ENCODE assay signal across 8 cellular contexts in the genomic region with DNA sequence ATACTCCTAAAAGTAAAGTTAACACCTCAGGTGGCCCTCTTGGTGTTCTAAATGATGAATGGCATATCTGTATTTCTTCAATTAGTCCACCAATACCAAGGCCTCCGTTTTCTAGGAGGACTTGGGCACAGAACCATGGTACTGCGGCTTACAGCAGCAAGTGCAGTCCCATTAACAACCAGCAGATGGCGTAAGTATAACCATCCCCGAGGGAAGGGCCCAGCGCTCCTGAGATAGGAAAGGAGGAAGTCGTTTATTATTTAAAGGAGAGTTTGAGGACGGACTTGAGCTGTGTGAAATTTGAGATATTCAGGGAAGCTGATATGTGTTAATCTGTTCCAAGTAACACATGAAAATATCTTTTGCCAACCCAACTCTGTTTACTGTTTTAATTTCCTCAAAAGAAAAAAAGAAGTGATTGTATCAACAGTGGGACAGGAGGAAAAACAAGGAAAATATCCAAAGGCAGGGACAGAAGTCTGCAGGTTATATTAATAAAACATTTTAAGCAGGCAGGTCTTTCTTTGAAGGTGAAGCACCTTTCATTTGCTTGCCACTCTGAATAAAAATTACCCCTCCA. TPM values are rescaled to one million over a fixed set of nuclear protein-coding genes. Genes with fewer than 3 reads are reported as not detected.
A peak's percentile ranks its signal among the peaks of the same experiment; 100 is the strongest.
DNase-seq lines count a peak whose midpoint lies in the region; ATAC-seq and TF ChIP-seq lines count a peak whose summit lies in the region.

No MANE protein-coding gene starts in this region.

- H3K4me3 ChIP-seq in heart right ventricle (no peak overlapping the region), retinal pigment epithelial cell (ENCODE audit: low read length) (no peak overlapping the region)

- intact Hi-C loops in heart right ventricle (cut with DNase I): loop anchor here in 9 of 10 donors (1.0 to 5.0 kb wide), 7 partner anchors 60 to 137 kb away; no protein-coding TSS in a partner anchor

- H3K4me1 ChIP-seq in heart right ventricle: peaks cover 0 to 20% (median 0%) of the 10 kb centered on the region in 9 donors

- ATAC-seq in heart right ventricle: peak; percentile 64 to 89 (median 78)

- TF ChIP-seq CTCF in 22Rv1 (IDR thresholded peaks at IDR 0.05) (peak; percentile 93), GM13976 (IDR thresholded peaks at IDR 0.05; ENCODE audit: borderline replicate concordance, control extremely low read depth, extremely low read depth, insufficient read depth, missing control alignments) (peak; percentile 94), heart right ventricle (IDR thresholded peaks at IDR 0.05) (peak; percentile 87 to 98 (median 96)), retinal pigment epithelial cell (conservative IDR thresholded peaks at IDR 0.05; ENCODE audit: low read depth, low read length) (peak; percentile 98)

- H3K27ac ChIP-seq in 22Rv1: no peak overlapping the region
- H3K27ac ChIP-seq in heart right ventricle: peak overlapping the region in 1 of 10 donors; percentile 84

- in situ Hi-C loops in GM13976 (cut with MboI; ENCODE audit: low sequenced_read_pairs, unreplicated experiment): loop anchor here (10.0 kb wide), 1 partner anchor 116 kb away; no protein-coding TSS in a partner anchor

- H3K36me3 ChIP-seq in heart right ventricle: no peaks in the 10 kb centered on the region

- peaks cover 0 to 24% (median 12%) of the 10 kb centered on the region in 11 donors for H3K9me3 ChIP-seq in heart right ventricle

- DNase-seq in GM13976 (ENCODE audit: low spot score) (peak; percentile 46), NCI-H1048 (lab: John Stamatoyannopoulos, UW) (peak; percentile 22), SKM-1 (lab: John Stamatoyannopoulos, UW; ENCODE audit: unreplicated experiment) (peak; percentile 80), heart right ventricle (peak; percentile 20 to 72), retinal pigment epithelial cell (ENCODE audit: low read depth) (peak; percentile 23), GM19240 (ENCODE audit: insufficient read length, low spot score) (no peak)
- peak; percentile 39 for DNase-seq in activated naive CD8-positive, alpha-beta T cell treated with anti-CD3 and anti-CD28 coated beads, Interleukin-2, amount 50 U/mL, for 16 hours (ENCODE audit: low read depth, low spot score)

- peaks cover 0 to 4% (median 0%) of the 10 kb centered on the region in 7 donors for H3K27me3 ChIP-seq in heart right ventricle

- WGBS in heart right ventricle, 2 donors: 3 to 7% methylated on average over 7 of the region's 7 CpGs

RNA-seq across cellular contexts. Expression of a gene that starts 37.7 kb away (rescaled TPM):
- 1 to 10 TPM in 1 of 10 donors, under 1 TPM in 8, not detected in 1; 0.39 to 2.1 (median 0.49) TPM for total RNA-seq in heart right ventricle
- under 1 TPM in 1 of 2 donors, not detected in 1; 0.10 TPM for polyA plus RNA-seq in heart right ventricle
